8 cellular contexts compared by ENCODE assay signal in genomic region chr3:30597131-30597768, GRCh38. TPM values are rescaled to one million over a fixed set of nuclear protein-coding genes. Genes with fewer than 3 reads are reported as not detected.
DNase-seq lines count a peak whose midpoint lies in the region; ATAC-seq and TF ChIP-seq lines count a peak whose summit lies in the region.

No MANE protein-coding gene starts in this region.

- H3K27ac ChIP-seq in adrenal gland (peak overlapping the region; percentile 16 to 64 (median 34)), thoracic aorta (peak overlapping the region in 1 of 2 donors; percentile 6), ascending aorta (peak overlapping the region in 1 of 2 donors; percentile 31)

- no peaks in the 10 kb centered on the region for H3K27me3 ChIP-seq in adrenal gland
- H3K27me3 ChIP-seq in thoracic aorta (replicated peaks; ENCODE audit: insufficient read depth), result no peaks in the 10 kb centered on the region
- no peaks in the 10 kb centered on the region for H3K27me3 ChIP-seq in ascending aorta

- TF ChIP-seq CTCF in HFFc6 (IDR thresholded peaks at IDR 0.05) (no peak), adrenal gland (IDR thresholded peaks at IDR 0.05) (no peak), thoracic aorta (IDR thresholded peaks at IDR 0.05) (no peak), ascending aorta (IDR thresholded peaks at IDR 0.05) (no peak)

- peak overlapping the region; percentile 29; the same call in 1 of the 2 replicates for H3K4me3 Mint-ChIP-seq in HFFc6

- intact Hi-C loops in adrenal gland (cut with DNase I) (no loop called here), ascending aorta (cut with DNase I) (no loop called here)

- no peaks in the 10 kb centered on the region for H3K27me3 Mint-ChIP-seq in HFFc6 (ENCODE audit: insufficient read depth)

- H3K4me1 ChIP-seq in adrenal gland (replicated peaks in 1 of 2), result peaks cover 24 to 35% of the 10 kb centered on the region in 2 donors
- H3K4me1 ChIP-seq in thoracic aorta (ENCODE audit: control insufficient read depth in 1 of 2, low read depth in 2 of 2), result peaks cover 13 to 14% of the 10 kb centered on the region in 2 donors
- peaks cover 0 to 8% of the 10 kb centered on the region in 2 donors for H3K4me1 ChIP-seq in ascending aorta

- no peaks in the 10 kb centered on the region for H3K36me3 ChIP-seq in adrenal gland (replicated peaks in 1 of 2)
- no peaks in the 10 kb centered on the region for H3K36me3 ChIP-seq in thoracic aorta
- no peaks in the 10 kb centered on the region for H3K36me3 ChIP-seq in ascending aorta

- 21 to 42% (median 29%) methylated on average over 1 of the region's 1 CpG for WGBS in adrenal gland, 4 donors

- H3K4me3 ChIP-seq in adrenal gland (no peak overlapping the region), thoracic aorta (no peak overlapping the region), ascending aorta (no peak overlapping the region)

- 0 out of 2 replicates have a peak, but pooled peaks cover 7% of the 10 kb centered on the region for H3K36me3 Mint-ChIP-seq in HFFc6 (ENCODE audit: low read depth)

- DNase-seq in HFFc6 (peak; percentile 67), adrenal gland (peak in 3 of 7 donors; percentile 37 to 57 (median 38)), iris pigment epithelial cell (ENCODE audit: low read depth) (peak; percentile 94), thoracic aorta (ENCODE audit: low spot score) (no peak), hippocampal formation (lab: John Stamatoyannopoulos, UW) (no peak), NCI-H446 treated with DMSO at 0.1 percent for 48 hours (lab: John Stamatoyannopoulos, UW) (no peak), ascending aorta (ENCODE audit: low spot score in 2 of 2) (no peak), NCI-H2227 (lab: John Stamatoyannopoulos, UW; ENCODE audit: unreplicated experiment) (no peak)

- peak; percentile 40 for ATAC-seq in thoracic aorta (ENCODE audit: insufficient number of reproducible peaks, low FRiP score, low read depth)

- H3K9me3 ChIP-seq in adrenal gland (replicated peaks in 1 of 3), result no peaks in the 10 kb centered on the region
- no peaks in the 10 kb centered on the region for H3K9me3 ChIP-seq in thoracic aorta
- peaks cover 0 to 15% of the 10 kb centered on the region in 2 donors for H3K9me3 ChIP-seq in ascending aorta

- H3K27ac Mint-ChIP-seq in HFFc6, result peak overlapping the region; percentile 59

- H3K9me3 Mint-ChIP-seq in HFFc6, result 0 out of 2 replicates have a peak, but pooled peaks cover 4% of the 10 kb centered on the region

- no peak for TF ChIP-seq POLR2A in adrenal gland (IDR thresholded peaks at IDR 0.05)

- peaks cover 34% of the 10 kb centered on the region for H3K4me1 Mint-ChIP-seq in HFFc6 (ENCODE audit: low read depth)

RNA-seq across cellular contexts. Expression of gene TGFBR2, which starts 9.2 kb away (rescaled TPM):
- total RNA-seq in HFFc6 (2021; fragmentation: NEBNext Ultra II Directional; extraction: Animal tissue kit (Norgen Biotek cat#: 25700)), result 100 to 1,000 TPM in 4 of 6 experiments, 10 to 100 TPM in 2; 78.5 to 135 (median 118) TPM
- total RNA-seq in adrenal gland (100 to 1,000 TPM; 142 to 296 (median 178) TPM), thoracic aorta (100 to 1,000 TPM; 250 to 355 TPM), ascending aorta (343 TPM)
- polyA plus RNA-seq in adrenal gland, result 100 to 1,000 TPM in 1 of 3 donors, 10 to 100 TPM in 2; 19.1 to 128 (median 20.8) TPM

Comparison
In these comparisons a context has a peak if more than half of its experiments do, and no peak if none do; other contexts are left out.
1. DNase-seq: peak in HFFc6 (single experiment) and iris pigment epithelial cell (single experiment); none in thoracic aorta (single experiment), hippocampal formation (0 of 2), NCI-H446 treated with DMSO at 0.1 percent for 48 hours (single experiment), ascending aorta (0 of 2) and NCI-H2227 (single experiment).